Comparison of ENCODE assay signal across 8 cellular contexts in genomic region chr3:189132125-189132744, GRCh38. TPM values are rescaled to one million over a fixed set of nuclear protein-coding genes. Genes with fewer than 3 reads are reported as not detected.
DNase-seq lines count a peak whose midpoint lies in the region; ATAC-seq and TF ChIP-seq lines count a peak whose summit lies in the region.

No MANE protein-coding gene starts in this region.

- peaks cover 19 to 20% of the 10 kb centered on the region in 2 donors for H3K4me1 Mint-ChIP-seq in natural killer cell treated with Interleukin-12 subunit alpha and Interleukin-12 subunit beta and Interleukin-15 and Interleukin-18, amount 100 ng/mL, for 72 hours (ENCODE audit: low read depth in 2 of 2)

- peak; percentile 36 for DNase-seq in NCI-H1436 treated with DMSO at 0.1 percent for 48 hours (lab: John Stamatoyannopoulos, UW)
- no peak for DNase-seq in NCI-H1436 (lab: John Stamatoyannopoulos, UW)
- peak; percentile 57 for DNase-seq in HK-2 (ENCODE audit: unreplicated experiment)
- DNase-seq in choroid plexus epithelial cell (ENCODE audit: low read depth), result peak; percentile 93
- DNase-seq in natural killer cell treated with Interleukin-12 subunit alpha and Interleukin-12 subunit beta and Interleukin-15 and Interleukin-18, amount 100 ng/mL, for 72 hours (ENCODE audit: low spot score), result peak; percentile 83
- peak; percentile 67 for DNase-seq in stromal cell of bone marrow (ENCODE audit: low read depth)
- DNase-seq in NCI-H526 treated with DMSO at 0.1 percent for 48 hours (lab: John Stamatoyannopoulos, UW), result no peak

- peaks cover 5% of the 10 kb centered on the region for H3K9me3 Mint-ChIP-seq in natural killer cell treated with Interleukin-12 subunit alpha and Interleukin-12 subunit beta and Interleukin-15 and Interleukin-18, amount 100 ng/mL, for 72 hours

- peak overlapping the region; percentile 79 to 81 for H3K27ac Mint-ChIP-seq in natural killer cell treated with Interleukin-12 subunit alpha and Interleukin-12 subunit beta and Interleukin-15 and Interleukin-18, amount 100 ng/mL, for 72 hours

- no peak overlapping the region for H3K4me3 ChIP-seq in choroid plexus epithelial cell (ENCODE audit: low read depth, low read length)

- no peak for TF ChIP-seq CTCF in choroid plexus epithelial cell (conservative IDR thresholded peaks at IDR 0.05; ENCODE audit: low read depth, low read length)

- peak; percentile 98 to 99 for ATAC-seq in activated CD4-positive, CD25-positive, alpha-beta regulatory T cell treated with anti-CD3 and anti-CD28 coated beads, Interleukin-2, amount 50 U/mL, for 24 hours
- peak; percentile 95 to 97 for ATAC-seq in natural killer cell treated with Interleukin-12 subunit alpha and Interleukin-12 subunit beta and Interleukin-15 and Interleukin-18, amount 100 ng/mL, for 72 hours

- peak overlapping the region; percentile 85 for H3K4me3 Mint-ChIP-seq in natural killer cell treated with Interleukin-12 subunit alpha and Interleukin-12 subunit beta and Interleukin-15 and Interleukin-18, amount 100 ng/mL, for 72 hours

- H3K27me3 Mint-ChIP-seq in natural killer cell treated with Interleukin-12 subunit alpha and Interleukin-12 subunit beta and Interleukin-15 and Interleukin-18, amount 100 ng/mL, for 72 hours, result peaks cover 0 to 2% of the 10 kb centered on the region in 2 donors

- peaks cover 9% of the 10 kb centered on the region for H3K36me3 Mint-ChIP-seq in natural killer cell treated with Interleukin-12 subunit alpha and Interleukin-12 subunit beta and Interleukin-15 and Interleukin-18, amount 100 ng/mL, for 72 hours

RNA-seq across cellular contexts. Expression of gene TPRG1, which starts 39.5 kb away (rescaled TPM):
- total RNA-seq in natural killer cell treated with Interleukin-12 subunit alpha and Interleukin-12 subunit beta and Interleukin-15 and Interleukin-18, amount 100 ng/mL, for 72 hours, result 1 to 10 TPM; 1.5 to 5.0 TPM

Comparison
In these comparisons a context has a peak if more than half of its experiments do, and no peak if none do; other contexts are left out.
1. DNase-seq: peak in NCI-H1436 treated with DMSO at 0.1 percent for 48 hours (single experiment), HK-2 (single experiment), choroid plexus epithelial cell (single experiment), natural killer cell treated with Interleukin-12 subunit alpha and Interleukin-12 subunit beta and Interleukin-15 and Interleukin-18, amount 100 ng/mL, for 72 hours (single experiment) and stromal cell of bone marrow (single experiment); none in NCI-H1436 (single experiment) and NCI-H526 treated with DMSO at 0.1 percent for 48 hours (single experiment).